In the genomic region with DNA sequence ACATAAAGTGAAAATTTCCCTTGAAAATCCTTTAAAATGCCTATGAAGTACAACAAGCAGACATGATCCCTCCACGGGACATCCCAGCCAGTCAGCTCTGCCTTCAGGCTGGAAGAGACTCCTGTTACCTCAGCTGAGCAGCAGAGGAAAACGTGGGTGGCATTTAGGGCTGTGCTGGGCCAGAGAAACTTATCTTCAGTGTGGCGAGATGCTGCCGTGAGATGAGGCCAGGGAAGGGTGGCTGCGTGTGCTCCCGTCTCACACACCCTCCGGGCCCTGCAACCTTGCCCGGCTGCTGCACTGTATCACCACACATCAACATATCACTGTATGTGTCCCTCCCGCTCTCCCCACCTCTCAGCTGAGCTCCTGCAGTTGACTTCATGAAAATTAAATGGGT, we compare ENCODE assay signal across 2 cellular contexts.
A peak's percentile ranks its signal among the peaks of the same experiment; 100 is the strongest.
TF ChIP-seq lines count a peak whose summit lies in the region.

No MANE protein-coding gene starts in this region.

TF ChIP-seq in HEK293, 187 proteins besides CTCF, POLR2A, EP300 and RAD21:
- TF ChIP-seq ZNF707 (tag by site-specific recombination; IDR thresholded peaks at IDR 0.05) (no peak), EGR2 (tag by site-specific recombination; IDR thresholded peaks at IDR 0.05; ENCODE audit: low read depth) (0 out of 2 replicates have a peak, but pooled peaks have one; percentile 37), ZNF548 (tag by site-specific recombination; IDR thresholded peaks at IDR 0.05) (no peak), ZNF596 (tag by site-specific recombination; IDR thresholded peaks at IDR 0.05) (no peak), ZNF660 (tag by site-specific recombination; IDR thresholded peaks at IDR 0.05) (no peak), BCL11B (tag by site-specific recombination; IDR thresholded peaks at IDR 0.05; ENCODE audit: low read depth) (no peak), SP7 (tag by site-specific recombination; IDR thresholded peaks at IDR 0.05) (no peak), ZFHX2 (tag by site-specific recombination; conservative IDR thresholded peaks at IDR 0.05) (peak; percentile 57), KLF17 (tag by site-specific recombination; IDR thresholded peaks at IDR 0.05) (0 out of 2 replicates have a peak, but pooled peaks have one; percentile 22)

TF ChIP-seq in K562, 482 proteins besides CTCF, POLR2A, EP300 and RAD21:
- TF ChIP-seq ZNF561 (CRISPR knock-in tag; conservative IDR thresholded peaks at IDR 0.05): no peak
- TF ChIP-seq MCM3 (IDR thresholded peaks at IDR 0.05): no peak
- TF ChIP-seq ZNF699 (CRISPR knock-in tag; IDR thresholded peaks at IDR 0.05; ENCODE audit: insufficient replicate concordance): no peak
- TF ChIP-seq, protein P1, sequence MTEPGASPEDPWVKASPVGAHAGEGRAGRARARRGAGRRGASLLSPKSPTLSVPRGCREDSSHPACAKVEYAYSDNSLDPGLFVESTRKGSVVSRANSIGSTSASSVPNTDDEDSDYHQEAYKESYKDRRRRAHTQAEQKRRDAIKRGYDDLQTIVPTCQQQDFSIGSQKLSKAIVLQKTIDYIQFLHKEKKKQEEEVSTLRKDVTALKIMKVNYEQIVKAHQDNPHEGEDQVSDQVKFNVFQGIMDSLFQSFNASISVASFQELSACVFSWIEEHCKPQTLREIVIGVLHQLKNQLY (CRISPR knock-in tag; conservative IDR thresholded peaks at IDR 0.05): no peak
- no peak for TF ChIP-seq ZNF232 (CRISPR knock-in tag; IDR thresholded peaks at IDR 0.05)
- peak; percentile 53 for TF ChIP-seq EGR1 (conservative IDR thresholded peaks at IDR 0.05)
- TF ChIP-seq ATF4 (CRISPR knock-in tag; IDR thresholded peaks at IDR 0.05): no peak
- no peak for TF ChIP-seq MYBL2 (IDR thresholded peaks at IDR 0.05; ENCODE audit: low read depth)
- TF ChIP-seq MYBL2 (CRISPR knock-in tag; IDR thresholded peaks at IDR 0.05; ENCODE audit: borderline replicate concordance): no peak
- TF ChIP-seq RFX7 (CRISPR knock-in tag; IDR thresholded peaks at IDR 0.05): no peak
- no peak for TF ChIP-seq SMARCA5 (IDR thresholded peaks at IDR 0.05)
- no peak for TF ChIP-seq HOXB6 (CRISPR knock-in tag; IDR thresholded peaks at IDR 0.05; ENCODE audit: borderline replicate concordance)
- TF ChIP-seq SP2 (IDR thresholded peaks at IDR 0.05; ENCODE audit: extremely low read depth, low read depth, low read length, poor library complexity, severe bottlenecking): no peak
- TF ChIP-seq ETS2 (tag; IDR thresholded peaks at IDR 0.05; ENCODE audit: borderline replicate concordance, poor library complexity, severe bottlenecking): no peak
- no peak for TF ChIP-seq HMG20A (CRISPR knock-in tag; conservative IDR thresholded peaks at IDR 0.05)
- TF ChIP-seq CTBP1 (IDR thresholded peaks at IDR 0.05; ENCODE audit: borderline replicate concordance): peak; percentile 19; the same call in 1 of the 2 replicates
